16 cellular contexts compared by ENCODE assay signal in the genomic region with DNA sequence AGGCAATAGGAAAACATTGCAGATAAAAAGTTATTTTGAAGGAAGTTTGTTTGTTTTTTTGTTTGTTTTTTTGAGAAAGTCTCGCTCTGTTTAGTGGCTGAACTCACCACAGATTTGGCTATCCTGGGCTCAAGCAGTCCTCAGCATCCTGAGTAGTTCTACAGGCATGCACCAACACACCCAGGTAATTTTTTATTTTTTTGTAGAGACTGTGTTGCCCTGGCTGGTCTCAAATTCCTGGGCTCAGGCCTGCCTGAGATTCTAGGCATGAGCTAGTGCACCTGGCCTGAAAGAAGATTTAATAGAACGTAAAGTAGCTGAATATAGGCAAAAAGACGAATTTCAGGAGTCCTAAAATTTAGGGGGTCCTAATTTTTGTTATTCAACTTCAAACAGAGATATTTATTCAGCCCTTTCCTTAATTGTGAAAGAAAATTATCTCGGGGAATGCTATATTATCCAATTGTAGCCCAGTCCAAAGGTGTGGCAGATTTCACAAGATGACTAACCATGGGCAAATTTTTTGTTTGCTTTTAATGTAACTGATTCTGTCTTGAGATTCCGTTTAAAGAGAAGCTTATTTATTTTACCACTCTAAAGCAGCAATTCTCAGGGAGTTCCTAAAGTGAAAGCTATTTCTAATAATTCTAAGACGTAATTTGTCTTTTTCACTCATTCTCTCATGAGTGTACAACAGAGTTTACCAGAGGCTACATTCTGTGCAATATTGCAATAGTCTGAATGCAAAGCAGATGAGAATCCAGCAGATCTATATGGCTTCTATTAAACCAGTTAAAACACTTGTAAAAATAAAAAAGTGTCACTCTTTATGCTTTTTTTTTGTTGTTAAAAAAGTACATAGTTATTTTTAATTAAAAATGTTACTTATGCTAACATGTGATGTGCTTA. TPM values are rescaled to one million over a fixed set of nuclear protein-coding genes. Genes with fewer than 3 reads are reported as not detected.
DNase-seq lines count a peak whose midpoint lies in the region; ATAC-seq and TF ChIP-seq lines count a peak whose summit lies in the region.
"Had no signal": no experiment of that assay in that cellular context is flagged by ENCODE, and none has a peak within 500 bp of the region (broad histone marks: within the 10 kb centered on the region; RNA-seq: fewer than 3 reads in every experiment).

No MANE protein-coding gene starts in this region.

- H3K27me3 Mint-ChIP-seq in Calu3 (ENCODE audit: unreplicated experiment): no peaks in the 10 kb centered on the region
- H3K27me3 Mint-ChIP-seq in WTC11 (ENCODE audit: low read depth): no peaks in the 10 kb centered on the region; the same call in 1 of the 2 replicates

- H3K9me3 Mint-ChIP-seq in Calu3 (ENCODE audit: low read depth, unreplicated experiment) (no peaks in the 10 kb centered on the region), WTC11 (no peaks in the 10 kb centered on the region)
- H3K9me3 Mint-ChIP-seq: activated naive CD4-positive, alpha-beta T cell treated with anti-CD3 and anti-CD28 coated beads for 36 hours; stimulated activated naive CD8-positive, alpha-beta T cell treated with anti-CD3 and anti-CD28 coated beads, Interleukin-15, amount 100 ng/mL, for 72 hours had no signal

- no peaks in the 10 kb centered on the region for H4K20me1 ChIP-seq in SU-DHL-6 (ENCODE audit: low read depth, low read length)
- H4K20me1 ChIP-seq: BLaER1 had no signal

- TF ChIP-seq CTCF in Calu3 (IDR thresholded peaks at IDR 0.05; ENCODE audit: unreplicated experiment): no peak
- TF ChIP-seq CTCF in SU-DHL-6 (IDR thresholded peaks at IDR 0.05; ENCODE audit: insufficient read depth, low read length, poor library complexity, severe bottlenecking): no peak
- TF ChIP-seq CTCF in fibroblast of villous mesenchyme (IDR thresholded peaks at IDR 0.05; ENCODE audit: insufficient read depth, low read depth, low read length): no peak
- TF ChIP-seq CTCF in WTC11 (IDR thresholded peaks at IDR 0.05): no peak

- no TSS peak for BruUV-seq in Calu3 (replicated peaks; lab: Mats Ljungman, UMichigan)

- H3K4me3 ChIP-seq in SU-DHL-6 (ENCODE audit: insufficient read depth, low read length, poor library complexity, severe bottlenecking): no peak overlapping the region
- peak overlapping the region; percentile 53 for H3K4me3 ChIP-seq in fibroblast of villous mesenchyme (ENCODE audit: low read depth, low read length)
- H3K4me3 ChIP-seq: BLaER1 had no signal

- intact Hi-C loops in Calu3 (cut with micrococcal nuclease; ENCODE audit: unreplicated experiment): loop anchor here (5.0 kb wide), 1 partner anchor 41 kb away; no protein-coding TSS in a partner anchor

- H3K36me3 ChIP-seq in SU-DHL-6 (ENCODE audit: low read length): no peaks in the 10 kb centered on the region
- H3K36me3 ChIP-seq: BLaER1 had no signal

- H3K9me2 ChIP-seq in SU-DHL-6 (replicated peaks; ENCODE audit: insufficient read depth, low read length): no peaks in the 10 kb centered on the region

- H3K27me3 ChIP-seq in SU-DHL-6 (ENCODE audit: low read length): no peaks in the 10 kb centered on the region
- H3K27me3 ChIP-seq: BLaER1 had no signal

- H3K36me3 Mint-ChIP-seq in Calu3 (ENCODE audit: insufficient read depth, unreplicated experiment) (peaks cover 63% of the 10 kb centered on the region), WTC11 (no peaks in the 10 kb centered on the region)

- no peaks in the 10 kb centered on the region for H3K79me2 ChIP-seq in SU-DHL-6 (ENCODE audit: insufficient read depth, low read length)

- peak overlapping the region; percentile 75 for H3K4me3 Mint-ChIP-seq in Calu3 (ENCODE audit: low read depth, unreplicated experiment)
- H3K4me3 Mint-ChIP-seq in WTC11: no peak overlapping the region
- H3K4me3 Mint-ChIP-seq: activated naive CD4-positive, alpha-beta T cell treated with anti-CD3 and anti-CD28 coated beads for 36 hours had no signal

- CTCF ChIA-PET in Calu3 (lab: Charles Lee): interaction anchor here (0.7 to 2.1 kb wide), 3 partner anchors 10 to 138 kb away, joined by 3 to 7 read pairs (median 4); a partner anchor contains a TSS
- CTCF ChIA-PET in WTC11 (lab: Charles Lee): interaction anchor here (0.7 to 1.3 kb wide), 3 partner anchors 10 to 51 kb away, joined by 3 to 7 read pairs (median 3); a partner anchor contains a TSS

- H3K9ac ChIP-seq in SU-DHL-6 (ENCODE audit: low read length): no peak overlapping the region
- H3K9ac ChIP-seq: BLaER1 had no signal

- no peaks in the 10 kb centered on the region for H3F3A ChIP-seq in SU-DHL-6 (ENCODE audit: insufficient read depth)

- H3K27ac Mint-ChIP-seq in Calu3 (ENCODE audit: unreplicated experiment): peak overlapping the region; percentile 82
- H3K27ac Mint-ChIP-seq in WTC11: no peak overlapping the region
- H3K27ac Mint-ChIP-seq: activated naive CD4-positive, alpha-beta T cell treated with anti-CD3 and anti-CD28 coated beads for 36 hours; naive thymus-derived CD8-positive, alpha-beta T cell; stimulated activated naive CD8-positive, alpha-beta T cell treated with anti-CD3 and anti-CD28 coated beads, Interleukin-15, amount 100 ng/mL, for 72 hours had no signal

- H3K9me3 ChIP-seq in SU-DHL-6 (ENCODE audit: insufficient read depth, low read length): no peaks in the 10 kb centered on the region
- H3K9me3 ChIP-seq: BLaER1 had no signal

- H3K4me1 Mint-ChIP-seq in Calu3 (ENCODE audit: low read depth, unreplicated experiment) (peaks cover 45% of the 10 kb centered on the region), WTC11 (peaks cover 10% of the 10 kb centered on the region)

- no peak overlapping the region for H3K4me2 ChIP-seq in SU-DHL-6 (ENCODE audit: low read depth, low read length, poor library complexity, severe bottlenecking)
- H3K4me2 ChIP-seq: BLaER1 had no signal

- ATAC-seq in WTC11 (no peak), GM21737 (IDR thresholded peaks at IDR 0.05; ENCODE audit: unreplicated experiment) (no peak)
- ATAC-seq: naive thymus-derived CD8-positive, alpha-beta T cell; stimulated activated naive CD8-positive, alpha-beta T cell treated with anti-CD3 and anti-CD28 coated beads, Interleukin-15, amount 100 ng/mL, for 72 hours had no signal

- H3K27ac ChIP-seq in SU-DHL-6 (ENCODE audit: low read depth, low read length): no peak overlapping the region
- H3K27ac ChIP-seq: BLaER1 had no signal

- DNase-seq in Calu3: no peak
- DNase-seq in fibroblast of villous mesenchyme (ENCODE audit: low read depth): peak; percentile 34
- peak; percentile 69 for DNase-seq in renal cortical epithelial cell (ENCODE audit: low read depth)
- DNase-seq in NCI-H1436 (lab: John Stamatoyannopoulos, UW): no peak
- no peak for DNase-seq in NCI-H524 treated with DMSO at 0.1 percent for 48 hours (lab: John Stamatoyannopoulos, UW)
- DNase-seq in WTC11 (ENCODE audit: low spot score): no peak
- DNase-seq: activated CD4-positive, alpha-beta T cell treated with anti-CD3 and anti-CD28 coated beads, Interleukin-2, amount 50 U/mL, for 1 hour; activated naive CD4-positive, alpha-beta T cell treated with anti-CD3 and anti-CD28 coated beads for 36 hours; effector CD4-positive, alpha-beta T cell; naive thymus-derived CD8-positive, alpha-beta T cell; NCI-H526 treated with DMSO at 0.1 percent for 48 hours; stimulated activated CD4-positive, alpha-beta T cell treated with anti-CD3 and anti-CD28 coated beads, Interleukin-4, amount 100 ng/mL, for 1 hour; stimulated activated naive CD8-positive, alpha-beta T cell treated with anti-CD3 and anti-CD28 coated beads, Interleukin-15, amount 100 ng/mL, for 72 hours had no signal

- peak overlapping the region; percentile 78 for H2AFZ ChIP-seq in SU-DHL-6 (ENCODE audit: low read depth, low read length, severe bottlenecking)

- POLR2A ChIA-PET in WTC11 (lab: Charles Lee): no interaction called here

TF ChIP-seq in WTC11, 78 proteins besides CTCF, POLR2A, EP300 and RAD21:
- TF ChIP-seq IRF2 (CRISPR knock-in tag; IDR thresholded peaks at IDR 0.05; ENCODE audit: borderline replicate concordance, low read depth) (no peak), ZNF416 (CRISPR knock-in tag; IDR thresholded peaks at IDR 0.05) (no peak), TEAD1 (CRISPR knock-in tag; IDR thresholded peaks at IDR 0.05) (no peak), MYBL2 (CRISPR knock-in tag; IDR thresholded peaks at IDR 0.05) (no peak), GTF2I (CRISPR knock-in tag; conservative IDR thresholded peaks at IDR 0.05) (no peak), ZNF232 (CRISPR knock-in tag; IDR thresholded peaks at IDR 0.05) (no peak)
- TF ChIP-seq, protein P1, sequence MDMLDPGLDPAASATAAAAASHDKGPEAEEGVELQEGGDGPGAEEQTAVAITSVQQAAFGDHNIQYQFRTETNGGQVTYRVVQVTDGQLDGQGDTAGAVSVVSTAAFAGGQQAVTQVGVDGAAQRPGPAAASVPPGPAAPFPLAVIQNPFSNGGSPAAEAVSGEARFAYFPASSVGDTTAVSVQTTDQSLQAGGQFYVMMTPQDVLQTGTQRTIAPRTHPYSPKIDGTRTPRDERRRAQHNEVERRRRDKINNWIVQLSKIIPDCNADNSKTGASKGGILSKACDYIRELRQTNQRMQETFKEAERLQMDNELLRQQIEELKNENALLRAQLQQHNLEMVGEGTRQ (CRISPR knock-in tag; IDR thresholded peaks at IDR 0.05): no peak
- TF ChIP-seq, protein P2, sequence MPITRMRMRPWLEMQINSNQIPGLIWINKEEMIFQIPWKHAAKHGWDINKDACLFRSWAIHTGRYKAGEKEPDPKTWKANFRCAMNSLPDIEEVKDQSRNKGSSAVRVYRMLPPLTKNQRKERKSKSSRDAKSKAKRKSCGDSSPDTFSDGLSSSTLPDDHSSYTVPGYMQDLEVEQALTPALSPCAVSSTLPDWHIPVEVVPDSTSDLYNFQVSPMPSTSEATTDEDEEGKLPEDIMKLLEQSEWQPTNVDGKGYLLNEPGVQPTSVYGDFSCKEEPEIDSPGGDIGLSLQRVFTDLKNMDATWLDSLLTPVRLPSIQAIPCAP (CRISPR knock-in tag; IDR thresholded peaks at IDR 0.05): no peak

RNA-seq across cellular contexts. Expression of a gene that starts 0.9 kb away (rescaled TPM):
- total RNA-seq in Calu3 (2022): 111 and 121 TPM in 2 replicates
- total RNA-seq in fibroblast of villous mesenchyme: 1.6 and 2.2 TPM in 2 replicates
- 1.6 and 34.2 TPM in 2 replicates for total RNA-seq in renal cortical epithelial cell
- 0.74 to 0.82 TPM (median 0.82 TPM) in 3 replicates for total RNA-seq in WTC11 (2021)
- total RNA-seq: activated naive CD4-positive, alpha-beta T cell treated with anti-CD3 and anti-CD28 coated beads for 36 hours; naive thymus-derived CD8-positive, alpha-beta T cell had no signal

RNA-seq across cellular contexts. Expression of a gene that starts 4.2 kb away (rescaled TPM):
- total RNA-seq in Calu3 (2022) (not detected in 2 replicates), fibroblast of villous mesenchyme (0.32 TPM in 1 of 2 replicates, not detected in the other), renal cortical epithelial cell (not detected in 2 replicates), WTC11 (2021) (not detected in 3 replicates)
- total RNA-seq: activated naive CD4-positive, alpha-beta T cell treated with anti-CD3 and anti-CD28 coated beads for 36 hours had no signal

RNA-seq across cellular contexts. Expression of a gene that starts 12.3 kb away (rescaled TPM):
- 13.8 and 15.0 TPM in 2 replicates for total RNA-seq in Calu3 (2022)
- total RNA-seq in fibroblast of villous mesenchyme: 0.97 and 3.0 TPM in 2 replicates
- 0.75 TPM in 1 of 2 replicates, not detected in the other for total RNA-seq in renal cortical epithelial cell
- 0.48 to 1.3 TPM (median 1.0 TPM) in 3 replicates for total RNA-seq in WTC11 (2021)

Comparison
In these comparisons a context has a peak if more than half of its experiments do, and no peak if none do; other contexts are left out.
1. DNase-seq: peak in fibroblast of villous mesenchyme (single experiment) and renal cortical epithelial cell (single experiment); none in Calu3 (single experiment), NCI-H1436 (single experiment), NCI-H524 treated with DMSO at 0.1 percent for 48 hours (single experiment) and WTC11 (single experiment).